Comparison of ENCODE assay signal across 7 cellular contexts in genomic region chr18:46271488-46271887, GRCh38.
"Had no signal": no experiment of that assay in that cellular context is flagged by ENCODE, and none has a peak within 500 bp of the region (broad histone marks: within the 10 kb centered on the region; RNA-seq: fewer than 3 reads in every experiment).

No MANE protein-coding gene starts in this region.

- DNase-seq: IMR-90, KBM-7 had no signal

- H3K9me3 Mint-ChIP-seq: IgD-negative memory B cell had no signal

- H3K27me3 Mint-ChIP-seq: IgD-negative memory B cell had no signal

- FAIRE-seq: HepG2, HTR-8/SVneo, K562 had no signal

- H3K4me3 ChIP-seq: K562 had no signal

- H3K4me3 Mint-ChIP-seq: IgD-negative memory B cell had no signal

- ATAC-seq: HepG2, K562 had no signal

- H3K27ac ChIP-seq: HL-60 had no signal
